In genomic region chr12:117872521-117873169, GRCh38 we compare ENCODE assay signal across 18 cellular contexts.
DNase-seq lines count a peak whose midpoint lies in the region; ATAC-seq and TF ChIP-seq lines count a peak whose summit lies in the region.
"Had no signal": no experiment of that assay in that cellular context is flagged by ENCODE, and none has a peak within 500 bp of the region (broad histone marks: within the 10 kb centered on the region; RNA-seq: fewer than 3 reads in every experiment).

No MANE protein-coding gene starts in this region.

- H3F3A ChIP-seq in PC-3 (ENCODE audit: low read length, unreplicated experiment) = no peaks in the 10 kb centered on the region

- H3K27ac ChIP-seq in BLaER1 = no peak overlapping the region
- H3K27ac ChIP-seq in left ventricle myocardium inferior (replicated peaks) = no peak overlapping the region
- H3K27ac ChIP-seq in PC-3 (ENCODE audit: low read length) = no peak overlapping the region
- H3K27ac ChIP-seq: esophagus squamous epithelium, VCaP had no signal

- H3K36me3 ChIP-seq in BLaER1 (no peaks in the 10 kb centered on the region), left ventricle myocardium inferior (no peaks in the 10 kb centered on the region), PC-3 (ENCODE audit: low read depth, low read length) (no peaks in the 10 kb centered on the region)
- H3K36me3 ChIP-seq: esophagus squamous epithelium, MG63 had no signal

- no peak for ATAC-seq in PC-3
- ATAC-seq: SK-N-SH treated with all-trans-retinoic acid at 6 μM for 48 hours had no signal

- TF ChIP-seq CTCF in left ventricle myocardium inferior (IDR thresholded peaks at IDR 0.05; ENCODE audit: borderline replicate concordance) = no peak
- TF ChIP-seq CTCF in PC-3 (conservative IDR thresholded peaks at IDR 0.05; ENCODE audit: low read depth, low read length) = no peak

- H4K20me1 ChIP-seq in BLaER1 (no peaks in the 10 kb centered on the region), PC-3 (ENCODE audit: low read length) (no peaks in the 10 kb centered on the region)

- peaks cover 37% of the 10 kb centered on the region for H3K4me1 ChIP-seq in BLaER1
- no peaks in the 10 kb centered on the region for H3K4me1 ChIP-seq in left ventricle myocardium inferior
- no peaks in the 10 kb centered on the region for H3K4me1 ChIP-seq in PC-3 (ENCODE audit: insufficient read depth, low read length)

- H3K9ac ChIP-seq in BLaER1 (no peak overlapping the region), PC-3 (ENCODE audit: low read length) (no peak overlapping the region)

- no peaks in the 10 kb centered on the region for H3K9me2 ChIP-seq in PC-3 (replicated peaks; ENCODE audit: low read length)

- POLR2A ChIA-PET in PC-3 (lab: Charles Lee; ENCODE audit: unreplicated experiment) = no interaction called here

- intact Hi-C loops in left ventricle myocardium inferior (cut with micrococcal nuclease) (no loop called here), PC-3 (cut with micrococcal nuclease) (loop anchor here (10.0 kb wide), 1 partner anchor 502 kb away; the partner anchor contains the start of genes SUDS3 and TAOK3)

- no peak overlapping the region for H2AFZ ChIP-seq in PC-3 (ENCODE audit: low read length)

- H3K27me3 ChIP-seq in BLaER1 = no peaks in the 10 kb centered on the region
- H3K27me3 ChIP-seq in left ventricle myocardium inferior (ENCODE audit: low read depth) = peaks cover 34% of the 10 kb centered on the region
- H3K27me3 ChIP-seq in PC-3 (ENCODE audit: low read length) = no peaks in the 10 kb centered on the region
- H3K27me3 ChIP-seq: MG63 had no signal

- H3K9me3 ChIP-seq in BLaER1 (peaks cover under 1% of the 10 kb centered on the region; the same call in 1 of the 2 replicates), left ventricle myocardium inferior (replicated peaks) (no peaks in the 10 kb centered on the region), PC-3 (ENCODE audit: low read length) (no peaks in the 10 kb centered on the region)
- H3K9me3 ChIP-seq: esophagus squamous epithelium, MG63 had no signal

- no TSS peak for BruUV-seq in PC-3 (replicated peaks; lab: Mats Ljungman, UMichigan)

- H3K4me3 ChIP-seq in BLaER1 (no peak overlapping the region), left ventricle myocardium inferior (no peak overlapping the region), PC-3 (ENCODE audit: low read length) (no peak overlapping the region)
- H3K4me3 ChIP-seq: esophagus squamous epithelium, MG63 had no signal

- CTCF ChIA-PET in PC-3 (lab: Charles Lee) = interaction anchor here (0.6 to 0.9 kb wide), 2 partner anchors 128 to 162 kb away, joined by 4 to 7 read pairs; no protein-coding TSS in a partner anchor

- DNase-seq in NCI-H2171 (lab: John Stamatoyannopoulos, UW) = peak; percentile 43
- DNase-seq in cerebellar cortex (ENCODE audit: low spot score) = peak; percentile 53
- peak; percentile 13 for DNase-seq in midbrain (lab: John Stamatoyannopoulos, UW)
- no peak for DNase-seq in NCI-H345 (lab: John Stamatoyannopoulos, UW)
- DNase-seq in left ventricle myocardium inferior = no peak
- no peak for DNase-seq in PC-3
- no peak for DNase-seq in A172 (ENCODE audit: low spot score)
- DNase-seq: activated CD8-positive, alpha-beta memory T cell treated with anti-CD3 and anti-CD28 coated beads, Interleukin-2, amount 50 U/mL, for 4 hours; effector CD4-positive, alpha-beta T cell; esophagus squamous epithelium; H7; kidney glomerular epithelial cell; MG63; NCI-H1436 treated with DMSO at 0.1 percent for 48 hours; nephron progenitor cell had no signal

- H3K4me2 ChIP-seq in BLaER1 (peak overlapping the region; percentile 4; the same call in 1 of the 2 replicates), PC-3 (ENCODE audit: low read length) (no peak overlapping the region)

- H3K79me2 ChIP-seq in PC-3 (ENCODE audit: low read length) = no peaks in the 10 kb centered on the region

Comparison
In these comparisons a context has a peak if more than half of its experiments do, and no peak if none do; other contexts are left out.
1. DNase-seq: peak in NCI-H2171 (single experiment), cerebellar cortex (single experiment) and midbrain (single experiment); none in NCI-H345 (single experiment), left ventricle myocardium inferior (single experiment), PC-3 (single experiment) and A172 (single experiment).